Comparison of ENCODE assay signal across 1 cellular context in the genomic region with DNA sequence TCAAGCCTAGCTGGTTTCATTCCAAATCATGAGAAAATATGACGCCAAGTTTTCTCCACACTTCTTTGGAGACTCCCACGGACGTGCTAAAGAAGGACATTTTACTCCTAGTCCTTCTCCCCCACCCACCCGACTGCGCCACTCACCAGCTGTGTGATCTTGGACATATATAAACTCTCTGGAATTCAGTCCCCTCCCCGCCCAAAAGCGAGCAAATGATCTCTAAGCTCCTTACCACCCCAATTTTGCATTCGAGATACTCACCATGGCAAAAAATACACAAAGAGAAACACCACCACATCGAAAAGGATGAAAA.
TF ChIP-seq lines count a peak whose summit lies in the region.

No MANE protein-coding gene starts in this region.

TF ChIP-seq in GM12878, 131 proteins besides CTCF, POLR2A, EP300 and RAD21 (continued from another document):
- TF ChIP-seq, protein P1, sequence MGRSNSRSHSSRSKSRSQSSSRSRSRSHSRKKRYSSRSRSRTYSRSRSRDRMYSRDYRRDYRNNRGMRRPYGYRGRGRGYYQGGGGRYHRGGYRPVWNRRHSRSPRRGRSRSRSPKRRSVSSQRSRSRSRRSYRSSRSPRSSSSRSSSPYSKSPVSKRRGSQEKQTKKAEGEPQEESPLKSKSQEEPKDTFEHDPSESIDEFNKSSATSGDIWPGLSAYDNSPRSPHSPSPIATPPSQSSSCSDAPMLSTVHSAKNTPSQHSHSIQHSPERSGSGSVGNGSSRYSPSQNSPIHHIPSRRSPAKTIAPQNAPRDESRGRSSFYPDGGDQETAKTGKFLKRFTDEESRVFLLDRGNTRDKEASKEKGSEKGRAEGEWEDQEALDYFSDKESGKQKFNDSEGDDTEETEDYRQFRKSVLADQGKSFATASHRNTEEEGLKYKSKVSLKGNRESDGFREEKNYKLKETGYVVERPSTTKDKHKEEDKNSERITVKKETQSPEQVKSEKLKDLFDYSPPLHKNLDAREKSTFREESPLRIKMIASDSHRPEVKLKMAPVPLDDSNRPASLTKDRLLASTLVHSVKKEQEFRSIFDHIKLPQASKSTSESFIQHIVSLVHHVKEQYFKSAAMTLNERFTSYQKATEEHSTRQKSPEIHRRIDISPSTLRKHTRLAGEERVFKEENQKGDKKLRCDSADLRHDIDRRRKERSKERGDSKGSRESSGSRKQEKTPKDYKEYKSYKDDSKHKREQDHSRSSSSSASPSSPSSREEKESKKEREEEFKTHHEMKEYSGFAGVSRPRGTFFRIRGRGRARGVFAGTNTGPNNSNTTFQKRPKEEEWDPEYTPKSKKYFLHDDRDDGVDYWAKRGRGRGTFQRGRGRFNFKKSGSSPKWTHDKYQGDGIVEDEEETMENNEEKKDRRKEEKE (IDR thresholded peaks at IDR 0.05): no peak
- TF ChIP-seq SMAD5 (IDR thresholded peaks at IDR 0.05; ENCODE audit: low read depth): no peak
